25 cellular contexts compared by ENCODE assay signal in the genomic region with DNA sequence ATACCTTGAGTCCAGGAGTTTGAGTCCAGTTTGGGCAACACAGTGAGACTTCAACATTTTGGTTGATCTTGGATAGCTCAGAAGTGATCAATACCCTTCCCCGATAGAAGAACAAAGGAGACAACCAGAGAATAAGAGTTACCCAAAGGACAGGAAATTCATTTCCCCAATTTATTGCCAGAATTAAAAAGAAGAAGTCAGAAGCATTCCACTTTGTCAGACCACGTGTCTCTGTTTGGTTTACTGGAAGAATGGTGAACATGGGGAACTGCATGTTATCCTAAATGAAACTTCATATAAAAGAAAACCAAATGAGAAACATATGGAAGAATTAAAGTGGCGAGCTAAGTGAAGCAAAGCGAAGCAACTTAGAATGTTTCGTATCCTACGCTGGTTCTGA.
"Had no signal": no experiment of that assay in that cellular context is flagged by ENCODE, and none has a peak within 500 bp of the region (broad histone marks: within the 10 kb centered on the region; RNA-seq: fewer than 3 reads in every experiment).

No MANE protein-coding gene starts in this region.

- FAIRE-seq: astrocyte had no signal

- H3K9me3 ChIP-seq: SK-N-SH had no signal

- H3K36me3 Mint-ChIP-seq: activated naive CD8-positive, alpha-beta T cell; brain had no signal

- H3K9me3 Mint-ChIP-seq: activated naive CD4-positive, alpha-beta T cell treated with anti-CD3 and anti-CD28 coated beads for 36 hours; activated T-helper 17 cell treated with anti-CD3 and anti-CD28 coated beads, Interleukin-2, amount 50 U/mL, for 72 hours; brain; central memory CD8-positive, alpha-beta T cell had no signal

- ATAC-seq: activated T-helper 17 cell treated with anti-CD3 and anti-CD28 coated beads, Interleukin-2, amount 50 U/mL, for 72 hours had no signal

- H3K4me3 Mint-ChIP-seq: activated CD4-positive, alpha-beta memory T cell treated with anti-CD3 and anti-CD28 coated beads, Interleukin-2, amount 10 ng/mL, durations not matched to agents 7 days and 5 days; activated naive CD4-positive, alpha-beta T cell treated with anti-CD3 and anti-CD28 coated beads for 36 hours; activated naive CD8-positive, alpha-beta T cell; activated T-helper 17 cell treated with anti-CD3 and anti-CD28 coated beads, Interleukin-2, amount 50 U/mL, for 72 hours; brain; central memory CD8-positive, alpha-beta T cell had no signal

- DNase-seq: activated CD4-positive, alpha-beta memory T cell treated with anti-CD3 and anti-CD28 coated beads, Interleukin-2, amount 10 ng/mL, durations not matched to agents 7 days and 5 days; activated CD4-positive, alpha-beta T cell treated with anti-CD3 and anti-CD28 coated beads for 1 hour; activated CD4-positive, alpha-beta T cell treated with anti-CD3 and anti-CD28 coated beads, Interleukin-2, amount 50 U/mL, for 1 hour; activated gamma-delta T cell; activated naive CD4-positive, alpha-beta T cell treated with anti-CD3 and anti-CD28 coated beads for 36 hours; activated T-cell treated with anti-CD3 and anti-CD28 coated beads for 4 hours; activated T-cell treated with anti-CD3 and anti-CD28 coated beads, Interleukin-2, amount 50 U/mL, for 48 hours; amygdala; NCI-H1048; NCI-H1417; NCI-H2029; NCI-H2107; NCI-H2171 treated with DMSO at 0.1 percent for 48 hours; NCI-H226; NCI-H510A; NCI-H526 treated with DMSO at 0.1 percent for 48 hours; NCI-H82; SIG-M5; SK-N-SH; T-helper 1 cell had no signal

- H3K4me1 Mint-ChIP-seq: activated CD4-positive, alpha-beta memory T cell treated with anti-CD3 and anti-CD28 coated beads, Interleukin-2, amount 10 ng/mL, durations not matched to agents 7 days and 5 days; activated T-helper 17 cell treated with anti-CD3 and anti-CD28 coated beads, Interleukin-2, amount 50 U/mL, for 72 hours; central memory CD8-positive, alpha-beta T cell had no signal

- H3K27me3 Mint-ChIP-seq: activated CD4-positive, alpha-beta memory T cell treated with anti-CD3 and anti-CD28 coated beads, Interleukin-2, amount 10 ng/mL, durations not matched to agents 7 days and 5 days; activated T-helper 17 cell treated with anti-CD3 and anti-CD28 coated beads, Interleukin-2, amount 50 U/mL, for 72 hours; central memory CD8-positive, alpha-beta T cell had no signal

- H3K9ac ChIP-seq: SK-N-SH had no signal

- H3K27ac Mint-ChIP-seq: activated CD4-positive, alpha-beta memory T cell treated with anti-CD3 and anti-CD28 coated beads, Interleukin-2, amount 10 ng/mL, durations not matched to agents 7 days and 5 days; activated naive CD4-positive, alpha-beta T cell treated with anti-CD3 and anti-CD28 coated beads for 36 hours; activated naive CD8-positive, alpha-beta T cell; activated T-helper 17 cell treated with anti-CD3 and anti-CD28 coated beads, Interleukin-2, amount 50 U/mL, for 72 hours; brain had no signal
